ENCODE assay signal across 1 cellular context in the genomic region with DNA sequence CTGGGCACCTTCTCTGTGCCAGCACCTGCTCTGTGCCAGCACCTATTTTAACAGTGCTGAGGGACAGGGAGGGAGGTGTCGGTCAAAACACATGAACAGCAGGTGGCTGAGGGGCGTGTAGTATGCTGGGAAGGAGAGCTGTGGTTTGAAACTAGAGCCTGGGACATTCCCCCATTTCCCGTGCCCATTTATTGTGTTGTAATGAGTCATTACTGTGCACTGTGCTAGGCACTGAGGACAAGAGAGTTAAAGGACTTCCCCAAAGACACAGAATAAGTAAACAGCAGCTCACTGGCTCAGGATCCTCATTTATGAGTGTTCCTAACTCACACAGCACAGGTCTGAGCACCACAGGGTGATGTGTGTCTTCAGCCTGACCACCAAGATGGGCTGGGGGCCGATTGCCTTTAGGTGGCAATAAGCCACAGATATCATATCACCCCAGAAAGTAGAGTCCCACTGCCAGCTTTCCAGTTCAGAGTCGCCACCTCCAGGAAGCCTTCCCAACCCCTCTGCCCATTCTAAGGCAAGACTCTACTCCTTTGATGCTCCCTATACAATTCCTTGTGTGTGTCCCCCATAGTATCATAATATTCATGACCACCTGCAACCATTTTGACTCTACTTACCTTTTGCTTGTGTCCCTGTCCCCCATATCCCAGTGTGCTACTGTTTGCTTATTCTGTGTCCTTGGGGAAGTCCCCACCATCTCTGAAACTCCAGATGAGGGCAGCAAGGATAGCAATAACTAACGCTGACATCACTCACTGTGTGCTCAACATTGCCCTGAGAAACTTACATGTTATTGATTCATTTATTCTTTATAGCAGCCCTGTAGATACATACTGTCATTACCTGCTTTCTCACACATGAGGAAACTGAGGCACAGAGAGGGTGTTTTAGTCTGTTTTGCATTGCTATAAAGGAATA.
TF ChIP-seq lines count a peak whose summit lies in the region.

No MANE protein-coding gene starts in this region.

TF ChIP-seq in SK-N-SH treated with all-trans-retinoic acid at 6 μM for 48 hours, 23 proteins besides CTCF, POLR2A, EP300 and RAD21 (continued from another document):
- TF ChIP-seq, protein P1, sequence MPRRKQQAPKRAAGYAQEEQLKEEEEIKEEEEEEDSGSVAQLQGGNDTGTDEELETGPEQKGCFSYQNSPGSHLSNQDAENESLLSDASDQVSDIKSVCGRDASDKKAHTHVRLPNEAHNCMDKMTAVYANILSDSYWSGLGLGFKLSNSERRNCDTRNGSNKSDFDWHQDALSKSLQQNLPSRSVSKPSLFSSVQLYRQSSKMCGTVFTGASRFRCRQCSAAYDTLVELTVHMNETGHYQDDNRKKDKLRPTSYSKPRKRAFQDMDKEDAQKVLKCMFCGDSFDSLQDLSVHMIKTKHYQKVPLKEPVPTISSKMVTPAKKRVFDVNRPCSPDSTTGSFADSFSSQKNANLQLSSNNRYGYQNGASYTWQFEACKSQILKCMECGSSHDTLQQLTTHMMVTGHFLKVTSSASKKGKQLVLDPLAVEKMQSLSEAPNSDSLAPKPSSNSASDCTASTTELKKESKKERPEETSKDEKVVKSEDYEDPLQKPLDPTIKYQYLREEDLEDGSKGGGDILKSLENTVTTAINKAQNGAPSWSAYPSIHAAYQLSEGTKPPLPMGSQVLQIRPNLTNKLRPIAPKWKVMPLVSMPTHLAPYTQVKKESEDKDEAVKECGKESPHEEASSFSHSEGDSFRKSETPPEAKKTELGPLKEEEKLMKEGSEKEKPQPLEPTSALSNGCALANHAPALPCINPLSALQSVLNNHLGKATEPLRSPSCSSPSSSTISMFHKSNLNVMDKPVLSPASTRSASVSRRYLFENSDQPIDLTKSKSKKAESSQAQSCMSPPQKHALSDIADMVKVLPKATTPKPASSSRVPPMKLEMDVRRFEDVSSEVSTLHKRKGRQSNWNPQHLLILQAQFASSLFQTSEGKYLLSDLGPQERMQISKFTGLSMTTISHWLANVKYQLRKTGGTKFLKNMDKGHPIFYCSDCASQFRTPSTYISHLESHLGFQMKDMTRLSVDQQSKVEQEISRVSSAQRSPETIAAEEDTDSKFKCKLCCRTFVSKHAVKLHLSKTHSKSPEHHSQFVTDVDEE (CRISPR knock-in tag; IDR thresholded peaks at IDR 0.05): no peak
- no peak for TF ChIP-seq TCF4 (CRISPR knock-in tag; IDR thresholded peaks at IDR 0.05; ENCODE audit: borderline replicate concordance)
- TF ChIP-seq ZC3H10 (CRISPR knock-in tag; IDR thresholded peaks at IDR 0.05): no peak
- no peak for TF ChIP-seq GLIS3 (CRISPR knock-in tag; IDR thresholded peaks at IDR 0.05)
TF ChIP-seq in SK-N-SH treated with all-trans-retinoic acid at 6 μM for 48 hours: peak in this region for 0.
